ENCODE assay signal across 8 cellular contexts in genomic region chr5:145834917-145835838, GRCh38. TPM values are rescaled to one million over a fixed set of nuclear protein-coding genes. Genes with fewer than 3 reads are reported as not detected.
DNase-seq lines count a peak whose midpoint lies in the region; ATAC-seq and TF ChIP-seq lines count a peak whose summit lies in the region.

Gene PRELID2 (minus strand): TSS chr5:145835342. CDS start chr5:145835251, 91 bp downstream.

- TF ChIP-seq CTCF in mucosa of descending colon (IDR thresholded peaks at IDR 0.05), result peak; percentile 21

- peak within 1 kb of the TSS; percentile 86 for H3K4me3 ChIP-seq in BLaER1
- H3K4me3 ChIP-seq in mucosa of descending colon, result peak within 1 kb of the TSS; percentile 55

- H3K27ac ChIP-seq in BLaER1, result peak within 1 kb of the TSS; percentile 76

- H3K4me1 ChIP-seq in BLaER1 (peaks cover 47% of the 10 kb centered on the region), mucosa of descending colon (ENCODE audit: low read depth) (peaks cover 13% of the 10 kb centered on the region)

- intact Hi-C loops in mucosa of descending colon (cut with DNase I, micrococcal nuclease), result no loop called here

- H3K9me3 ChIP-seq in BLaER1 (no peaks in the 10 kb centered on the region), mucosa of descending colon (no peaks in the 10 kb centered on the region)

- peaks cover 7% of the 10 kb centered on the region; the same call in 1 of the 2 replicates for H4K20me1 ChIP-seq in BLaER1

- peak within 1 kb of the TSS; percentile 92 for H3K4me2 ChIP-seq in BLaER1

- no peaks in the 10 kb centered on the region for H3K36me3 ChIP-seq in BLaER1
- H3K36me3 ChIP-seq in mucosa of descending colon (ENCODE audit: low read depth), result no peaks in the 10 kb centered on the region

- H3K27me3 ChIP-seq in BLaER1, result no peaks in the 10 kb centered on the region

- DNase-seq in NCI-H82 (lab: John Stamatoyannopoulos, UW) (peak; percentile 95), mucosa of descending colon (peak; percentile 95 to 97 (median 96))
- peak; percentile 8 for DNase-seq in activated CD8-positive, alpha-beta memory T cell treated with anti-CD3 and anti-CD28 coated beads, Interleukin-2, amount 50 U/mL, for 24 hours (ENCODE audit: extremely low read depth)
- DNase-seq in stimulated activated CD8-positive, alpha-beta memory T cell treated with anti-CD3 and anti-CD28 coated beads, Interleukin-4, amount 100 ng/mL, for 48 hours, result peak; percentile 74

- ATAC-seq in GM19324 (IDR thresholded peaks at IDR 0.05; ENCODE audit: low FRiP score, unreplicated experiment) (peak; percentile 89), HG03354 (IDR thresholded peaks at IDR 0.05; ENCODE audit: poor library complexity, severe bottlenecking, unreplicated experiment) (peak; percentile 87), esophagus mucosa (peak; percentile 81), mucosa of descending colon (peak; percentile 91)

- H3K9ac ChIP-seq in BLaER1, result peak within 1 kb of the TSS; percentile 83

RNA-seq across cellular contexts. Expression of gene PRELID2, which starts in this region (rescaled TPM):
- 4.8 TPM for total RNA-seq in esophagus mucosa
- total RNA-seq in mucosa of descending colon, result 100 to 1,000 TPM in 1 of 3 donors, 10 to 100 TPM in 2; 60.0 to 151 (median 77.9) TPM

Comparison
In these comparisons a context has a peak if more than half of its experiments do, and no peak if none do; other contexts are left out.
1. Peak in every context shown above with its lines: DNase-seq, ATAC-seq, H3K4me3 ChIP-seq and H3K27ac ChIP-seq.
2. RNA of gene PRELID2 (total RNA-seq): 60.0 to 151 TPM in mucosa of descending colon; 4.8 TPM in esophagus mucosa (single experiment); every median in the first group is over 10 times any median in the second.
3. DNase-seq: peak in every context shown above with its lines; median percentile 96 in mucosa of descending colon; 95 in NCI-H82; 74 in stimulated activated CD8-positive, alpha-beta memory T cell treated with anti-CD3 and anti-CD28 coated beads, Interleukin-4, amount 100 ng/mL, for 48 hours; 8 in activated CD8-positive, alpha-beta memory T cell treated with anti-CD3 and anti-CD28 coated beads, Interleukin-2, amount 50 U/mL, for 24 hours.